Comparison of ENCODE assay signal across 8 cellular contexts in the genomic region with DNA sequence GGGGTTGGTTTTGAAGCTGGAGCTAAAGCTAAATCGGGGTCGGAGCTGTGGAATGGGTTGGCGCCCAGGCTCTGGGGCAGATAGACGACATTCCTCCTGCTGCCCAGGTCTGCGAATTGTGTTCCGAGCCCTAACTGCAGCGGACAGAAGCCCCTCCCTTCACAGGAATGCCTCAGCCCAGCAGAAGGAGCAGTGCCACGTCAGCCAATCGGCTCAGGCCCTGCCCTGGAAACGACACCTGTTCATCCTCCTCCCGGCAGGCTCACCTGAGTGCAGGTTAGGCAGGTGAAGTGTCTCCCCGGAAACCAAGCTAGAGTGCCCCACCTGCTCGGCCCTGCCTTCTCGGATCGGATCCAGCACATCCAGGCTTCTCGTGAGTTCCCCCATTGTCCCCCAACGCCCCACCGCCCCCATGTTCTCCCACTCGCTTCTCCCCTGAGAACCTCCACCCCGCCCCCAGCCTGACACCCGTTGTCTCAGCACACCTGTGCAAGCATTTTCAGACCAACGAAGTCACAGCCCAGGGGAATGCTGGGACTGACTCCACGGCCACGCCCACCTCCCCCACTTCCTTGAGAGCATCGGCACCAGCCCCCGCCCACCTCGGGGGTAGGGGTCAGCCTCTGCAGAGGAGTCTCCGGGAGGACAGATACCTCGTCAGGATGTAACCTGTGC. TPM values are rescaled to one million over a fixed set of nuclear protein-coding genes. Genes with fewer than 3 reads are reported as not detected.
DNase-seq lines count a peak whose midpoint lies in the region; ATAC-seq lines count a peak whose summit lies in the region.

No MANE protein-coding gene starts in this region.

- ATAC-seq in naive B cell (ENCODE audit: low read depth in 2 of 2) = peak; percentile 43 to 45
- ATAC-seq in GM18873 (IDR thresholded peaks at IDR 0.05; ENCODE audit: low FRiP score, unreplicated experiment) = no peak
- no peak for ATAC-seq in GM21528 (IDR thresholded peaks at IDR 0.05; ENCODE audit: low FRiP score, unreplicated experiment)
- no peak for ATAC-seq in GM19463 (IDR thresholded peaks at IDR 0.05; ENCODE audit: unreplicated experiment)

- no peaks in the 10 kb centered on the region for H3K27me3 ChIP-seq in duodenal mucosa (ENCODE audit: control insufficient read depth in 1 of 2, insufficient read depth in 2 of 2, low read length in 2 of 2)

- peak overlapping the region in 1 of 6 donors; percentile 43 for H3K27ac Mint-ChIP-seq in naive B cell

- no peaks in the 10 kb centered on the region for H3K36me3 Mint-ChIP-seq in naive B cell

- no peaks in the 10 kb centered on the region for H3K36me3 ChIP-seq in duodenal mucosa (ENCODE audit: control insufficient read depth in 1 of 2, insufficient read depth in 2 of 2, low read length in 2 of 2)

- H3K4me3 ChIP-seq in duodenal mucosa (ENCODE audit: low read depth in 1 of 2, low read length in 2 of 2) = peak overlapping the region; percentile 64 to 70

- peak overlapping the region; percentile 55 for H3K27ac ChIP-seq in duodenal mucosa (ENCODE audit: low read depth, low read length)

- H3K9me3 Mint-ChIP-seq in naive B cell = no peaks in the 10 kb centered on the region

- H3K9me3 ChIP-seq in duodenal mucosa (ENCODE audit: control insufficient read depth in 1 of 2, low read length in 2 of 2) = no peaks in the 10 kb centered on the region

- peaks cover 19 to 30% (median 20%) of the 10 kb centered on the region in 3 donors for H3K4me1 Mint-ChIP-seq in naive B cell

- DNase-seq in DMS153 treated with DMSO at 0.1 percent for 48 hours (lab: John Stamatoyannopoulos, UW; ENCODE audit: unreplicated experiment) (peak; percentile 92), NCI-H2029 treated with DMSO at 0.1 percent for 48 hours (lab: John Stamatoyannopoulos, UW) (peak; percentile 87), naive B cell (no peak), CD1c-positive myeloid dendritic cell (ENCODE audit: extremely low spot score) (no peak)

- H3K9ac ChIP-seq in duodenal mucosa (ENCODE audit: low read depth in 1 of 2, low read length in 2 of 2) = peak overlapping the region; percentile 26 to 64

- peak overlapping the region; percentile 48 to 92 (median 76) for H3K4me3 Mint-ChIP-seq in naive B cell

- H3K27me3 Mint-ChIP-seq in naive B cell = peaks cover 14 to 31% (median 28%) of the 10 kb centered on the region in 3 donors

- H3K4me1 ChIP-seq in duodenal mucosa (ENCODE audit: control insufficient read depth in 1 of 2, insufficient read depth in 2 of 2, low read length in 2 of 2) = peaks cover 28 to 56% of the 10 kb centered on the region in 2 donors

RNA-seq across cellular contexts. Expression of gene TMEM125, which starts 0.8 kb away (rescaled TPM):
- under 1 TPM in 1 of 6 donors, not detected in 5; 0.41 TPM for polyA plus RNA-seq in naive B cell (ENCODE audit: low read depth in 6 of 6)

RNA-seq across cellular contexts. Expression of gene C1orf210, which starts 14.8 kb away (rescaled TPM):
- not detected for polyA plus RNA-seq in naive B cell (ENCODE audit: low read depth in 6 of 6)

RNA-seq across cellular contexts. Expression of gene TIE1, which starts 30.2 kb away (rescaled TPM):
- polyA plus RNA-seq in naive B cell (ENCODE audit: low read depth in 6 of 6) = not detected

Comparison
In these comparisons a context has a peak if more than half of its experiments do, and no peak if none do; other contexts are left out.
1. DNase-seq: peak in DMS153 treated with DMSO at 0.1 percent for 48 hours (single experiment) and NCI-H2029 treated with DMSO at 0.1 percent for 48 hours (single experiment); none in naive B cell (single experiment) and CD1c-positive myeloid dendritic cell (single experiment).
2. ATAC-seq: peak in naive B cell (2 of 2); none in GM18873 (single experiment), GM21528 (single experiment) and GM19463 (single experiment).